ENCODE assay signal across 19 cellular contexts in genomic region chr11:34667810-34668582, GRCh38. TPM values are rescaled to one million over a fixed set of nuclear protein-coding genes. Genes with fewer than 3 reads are reported as not detected.
DNase-seq lines count a peak whose midpoint lies in the region; ATAC-seq and TF ChIP-seq lines count a peak whose summit lies in the region.
"Had no signal": no experiment of that assay in that cellular context is flagged by ENCODE, and none has a peak within 500 bp of the region (broad histone marks: within the 10 kb centered on the region; RNA-seq: fewer than 3 reads in every experiment).

No MANE protein-coding gene starts in this region.

- intact Hi-C loops in mucosa of descending colon (cut with DNase I, micrococcal nuclease), result no loop called here

- CTCF ChIA-PET in WTC11 (lab: Charles Lee), result no interaction called here
- CTCF ChIA-PET in activated CD8-positive, alpha-beta memory T cell treated with anti-CD3 and anti-CD28 coated beads, Interleukin-2, amount 10 ng/mL, durations not matched to agents 7 days and 5 days (lab: Charles Lee), result no interaction called here

- no peaks in the 10 kb centered on the region for H3K4me1 ChIP-seq in mucosa of descending colon (ENCODE audit: low read depth)
- H3K4me1 ChIP-seq: colonic mucosa, left lung, transverse colon had no signal

- H3K9me3 ChIP-seq in mucosa of descending colon, result no peaks in the 10 kb centered on the region
- H3K9me3 ChIP-seq: colonic mucosa, transverse colon had no signal

- no peak overlapping the region for H3K4me3 ChIP-seq in mucosa of descending colon
- H3K4me3 ChIP-seq: colonic mucosa, GM12878, left lung, transverse colon had no signal

- H3K36me3 ChIP-seq in mucosa of descending colon (ENCODE audit: low read depth), result no peaks in the 10 kb centered on the region
- H3K36me3 ChIP-seq: colonic mucosa, left lung, transverse colon had no signal

- no peak overlapping the region for H3K4me3 Mint-ChIP-seq in WTC11
- H3K4me3 Mint-ChIP-seq in activated CD8-positive, alpha-beta memory T cell treated with anti-CD3 and anti-CD28 coated beads, Interleukin-2, amount 10 ng/mL, durations not matched to agents 7 days and 5 days, result no peak overlapping the region
- H3K4me3 Mint-ChIP-seq: activated T-helper 17 cell treated with anti-CD3 and anti-CD28 coated beads, Interleukin-2, amount 50 U/mL, for 72 hours; naive thymus-derived CD8-positive, alpha-beta T cell had no signal

- H3K4me1 Mint-ChIP-seq in WTC11, result peaks cover 11% of the 10 kb centered on the region
- H3K4me1 Mint-ChIP-seq in activated CD8-positive, alpha-beta memory T cell treated with anti-CD3 and anti-CD28 coated beads, Interleukin-2, amount 10 ng/mL, durations not matched to agents 7 days and 5 days, result peaks cover 5% of the 10 kb centered on the region
- H3K4me1 Mint-ChIP-seq: naive thymus-derived CD8-positive, alpha-beta T cell had no signal

- H3K27ac Mint-ChIP-seq in WTC11, result no peak overlapping the region
- no peak overlapping the region for H3K27ac Mint-ChIP-seq in activated CD8-positive, alpha-beta memory T cell treated with anti-CD3 and anti-CD28 coated beads, Interleukin-2, amount 10 ng/mL, durations not matched to agents 7 days and 5 days
- H3K27ac Mint-ChIP-seq: activated T-helper 17 cell treated with anti-CD3 and anti-CD28 coated beads, Interleukin-2, amount 50 U/mL, for 72 hours; naive thymus-derived CD8-positive, alpha-beta T cell had no signal

- H3K36me3 Mint-ChIP-seq in WTC11, result no peaks in the 10 kb centered on the region
- peaks cover 1% of the 10 kb centered on the region for H3K36me3 Mint-ChIP-seq in activated CD8-positive, alpha-beta memory T cell treated with anti-CD3 and anti-CD28 coated beads, Interleukin-2, amount 10 ng/mL, durations not matched to agents 7 days and 5 days
- H3K36me3 Mint-ChIP-seq: naive thymus-derived CD8-positive, alpha-beta T cell had no signal

- TF ChIP-seq CTCF in WTC11 (IDR thresholded peaks at IDR 0.05), result no peak
- TF ChIP-seq CTCF in mucosa of descending colon (IDR thresholded peaks at IDR 0.05), result no peak

- peak; percentile 92 for DNase-seq in DMS53 treated with DMSO at 0.1 percent for 48 hours (lab: John Stamatoyannopoulos, UW; ENCODE audit: unreplicated experiment)
- peak; percentile 97 for DNase-seq in NCI-H2029 treated with DMSO at 0.1 percent for 48 hours (lab: John Stamatoyannopoulos, UW)
- no peak for DNase-seq in WTC11 (ENCODE audit: low spot score)
- DNase-seq in mucosa of descending colon, result no peak
- no peak for DNase-seq in NCI-H2227 (lab: John Stamatoyannopoulos, UW; ENCODE audit: unreplicated experiment)
- DNase-seq in activated CD8-positive, alpha-beta memory T cell treated with anti-CD3 and anti-CD28 coated beads, Interleukin-2, amount 10 ng/mL, durations not matched to agents 7 days and 5 days, result no peak
- no peak for DNase-seq in activated CD4-positive, alpha-beta T cell treated with anti-CD3 and anti-CD28 coated beads, Interleukin-2, amount 50 U/mL, for 4 hours
- DNase-seq: anterior cingulate cortex; C1 segment of cervical spinal cord; colonic mucosa; hippocampal formation; left lung; naive thymus-derived CD8-positive, alpha-beta T cell; Right ventricle myocardium superior; stimulated activated CD4-positive, alpha-beta T cell treated with anti-CD3 and anti-CD28 coated beads, Interleukin-2, amount 100 ng/mL, for 24 hours; transverse colon had no signal

- POLR2A ChIA-PET in WTC11 (lab: Charles Lee), result no interaction called here

- ATAC-seq in WTC11 (no peak), mucosa of descending colon (peak; percentile 36), HG02870 (IDR thresholded peaks at IDR 0.05; ENCODE audit: unreplicated experiment) (no peak)
- no peak for ATAC-seq in activated CD8-positive, alpha-beta memory T cell treated with anti-CD3 and anti-CD28 coated beads, Interleukin-2, amount 10 ng/mL, durations not matched to agents 7 days and 5 days
- ATAC-seq: activated T-helper 17 cell treated with anti-CD3 and anti-CD28 coated beads, Interleukin-2, amount 50 U/mL, for 72 hours; GM12878; left lung; naive thymus-derived CD8-positive, alpha-beta T cell had no signal

- H3K9me3 Mint-ChIP-seq in WTC11, result no peaks in the 10 kb centered on the region
- H3K9me3 Mint-ChIP-seq in activated CD8-positive, alpha-beta memory T cell treated with anti-CD3 and anti-CD28 coated beads, Interleukin-2, amount 10 ng/mL, durations not matched to agents 7 days and 5 days (ENCODE audit: low read depth), result no peaks in the 10 kb centered on the region
- H3K9me3 Mint-ChIP-seq: activated T-helper 17 cell treated with anti-CD3 and anti-CD28 coated beads, Interleukin-2, amount 50 U/mL, for 72 hours had no signal

- H3K27me3 Mint-ChIP-seq in WTC11 (ENCODE audit: low read depth), result no peaks in the 10 kb centered on the region
- H3K27me3 Mint-ChIP-seq in activated CD8-positive, alpha-beta memory T cell treated with anti-CD3 and anti-CD28 coated beads, Interleukin-2, amount 10 ng/mL, durations not matched to agents 7 days and 5 days, result peaks cover 61% of the 10 kb centered on the region

TF ChIP-seq in WTC11, 78 proteins besides CTCF, POLR2A, EP300 and RAD21:
- TF ChIP-seq FOXJ3 (CRISPR knock-in tag; IDR thresholded peaks at IDR 0.05; ENCODE audit: borderline replicate concordance) (no peak), GRHL2 (CRISPR knock-in tag; IDR thresholded peaks at IDR 0.05; ENCODE audit: insufficient replicate concordance, severe bottlenecking) (no peak), GABPB1 (CRISPR knock-in tag; IDR thresholded peaks at IDR 0.05) (peak; percentile 47), FOXP1 (CRISPR knock-in tag; IDR thresholded peaks at IDR 0.05; ENCODE audit: borderline replicate concordance) (no peak), SMAD4 (CRISPR knock-in tag; IDR thresholded peaks at IDR 0.05) (no peak)
- TF ChIP-seq, protein P1, sequence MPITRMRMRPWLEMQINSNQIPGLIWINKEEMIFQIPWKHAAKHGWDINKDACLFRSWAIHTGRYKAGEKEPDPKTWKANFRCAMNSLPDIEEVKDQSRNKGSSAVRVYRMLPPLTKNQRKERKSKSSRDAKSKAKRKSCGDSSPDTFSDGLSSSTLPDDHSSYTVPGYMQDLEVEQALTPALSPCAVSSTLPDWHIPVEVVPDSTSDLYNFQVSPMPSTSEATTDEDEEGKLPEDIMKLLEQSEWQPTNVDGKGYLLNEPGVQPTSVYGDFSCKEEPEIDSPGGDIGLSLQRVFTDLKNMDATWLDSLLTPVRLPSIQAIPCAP (CRISPR knock-in tag; IDR thresholded peaks at IDR 0.05), result no peak
- TF ChIP-seq, protein P2, sequence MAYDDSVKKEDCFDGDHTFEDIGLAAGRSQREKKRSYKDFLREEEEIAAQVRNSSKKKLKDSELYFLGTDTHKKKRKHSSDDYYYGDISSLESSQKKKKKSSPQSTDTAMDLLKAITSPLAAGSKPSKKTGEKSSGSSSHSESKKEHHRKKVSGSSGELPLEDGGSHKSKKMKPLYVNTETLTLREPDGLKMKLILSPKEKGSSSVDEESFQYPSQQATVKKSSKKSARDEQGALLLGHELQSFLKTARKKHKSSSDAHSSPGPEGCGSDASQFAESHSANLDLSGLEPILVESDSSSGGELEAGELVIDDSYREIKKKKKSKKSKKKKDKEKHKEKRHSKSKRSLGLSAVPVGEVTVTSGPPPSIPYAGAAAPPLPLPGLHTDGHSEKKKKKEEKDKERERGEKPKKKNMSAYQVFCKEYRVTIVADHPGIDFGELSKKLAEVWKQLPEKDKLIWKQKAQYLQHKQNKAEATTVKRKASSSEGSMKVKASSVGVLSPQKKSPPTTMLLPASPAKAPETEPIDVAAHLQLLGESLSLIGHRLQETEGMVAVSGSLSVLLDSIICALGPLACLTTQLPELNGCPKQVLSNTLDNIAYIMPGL (CRISPR knock-in tag; IDR thresholded peaks at IDR 0.05), result no peak

RNA-seq across cellular contexts. Expression of gene EHF, which starts 47.1 kb away (rescaled TPM):
- total RNA-seq in WTC11 (2021) (0.16 to 0.60 TPM (median 0.46 TPM) in 3 replicates), mucosa of descending colon (100 to 1,000 TPM; 125 to 372 (median 259) TPM)
- under 1 TPM; 0.07 to 0.44 TPM for total RNA-seq in activated CD8-positive, alpha-beta memory T cell treated with anti-CD3 and anti-CD28 coated beads, Interleukin-2, amount 10 ng/mL, durations not matched to agents 7 days and 5 days
- total RNA-seq: naive thymus-derived CD8-positive, alpha-beta T cell had no signal

Comparison
In these comparisons a context has a peak if more than half of its experiments do, and no peak if none do; other contexts are left out.
1. DNase-seq: peak in DMS53 treated with DMSO at 0.1 percent for 48 hours (single experiment) and NCI-H2029 treated with DMSO at 0.1 percent for 48 hours (single experiment); none in WTC11 (single experiment), mucosa of descending colon (0 of 3), NCI-H2227 (single experiment), activated CD8-positive, alpha-beta memory T cell treated with anti-CD3 and anti-CD28 coated beads, Interleukin-2, amount 10 ng/mL, durations not matched to agents 7 days and 5 days (single experiment) and activated CD4-positive, alpha-beta T cell treated with anti-CD3 and anti-CD28 coated beads, Interleukin-2, amount 50 U/mL, for 4 hours (0 of 2).
2. RNA of gene EHF, which starts 47.1 kb away (total RNA-seq): 125 to 372 TPM in mucosa of descending colon; 0.16 to 0.60 TPM in WTC11 and 0.07 to 0.44 TPM in activated CD8-positive, alpha-beta memory T cell treated with anti-CD3 and anti-CD28 coated beads, Interleukin-2, amount 10 ng/mL, durations not matched to agents 7 days and 5 days; every median in the first group is over 10 times any median in the second.